Comparison of ENCODE assay signal across 9 cellular contexts in genomic region chr4:109921384-109921808, GRCh38. TPM values are rescaled to one million over a fixed set of nuclear protein-coding genes. Genes with fewer than 3 reads are reported as not detected.
DNase-seq lines count a peak whose midpoint lies in the region; ATAC-seq, FAIRE-seq and TF ChIP-seq lines count a peak whose summit lies in the region.
"Had no signal": no experiment of that assay in that cellular context is flagged by ENCODE, and none has a peak within 500 bp of the region (broad histone marks: within the 10 kb centered on the region; RNA-seq: fewer than 3 reads in every experiment).

No MANE protein-coding gene starts in this region.

- H3K27me3 ChIP-seq in body of pancreas, result no peaks in the 10 kb centered on the region

- H4K20me1 ChIP-seq in OCI-LY7 (ENCODE audit: insufficient read depth, low read length), result no peaks in the 10 kb centered on the region

- FAIRE-seq in A549 (lab: Jason Lieb, UNC), result no peak

- BruUV-seq in OCI-LY7 (replicated peaks; lab: Mats Ljungman, UMichigan), result no TSS peak

- H3K4me1 ChIP-seq in A549, result peaks cover 6% of the 10 kb centered on the region; the same call in 2 of the 3 replicates
- peaks cover 49% of the 10 kb centered on the region for H3K4me1 ChIP-seq in body of pancreas
- no peaks in the 10 kb centered on the region for H3K4me1 ChIP-seq in OCI-LY7 (ENCODE audit: insufficient read depth, low read length, poor library complexity, severe bottlenecking)

- WGBS in A549 (ENCODE audit: missing lambda C conversion rate), result 24% methylated on average over 1 of the region's 1 CpG
- 17 to 20% methylated on average over 1 of the region's 1 CpG for WGBS in body of pancreas, 2 donors

- no peaks in the 10 kb centered on the region for H3K79me2 ChIP-seq in OCI-LY7 (ENCODE audit: insufficient read depth, low read depth, low read length)

- POLR2A ChIA-PET in A549 (lab: Yijun Ruan, JAX) (interaction anchor here (0.7 kb wide), 1 partner anchor 8 kb away, joined by 3 read pairs; no protein-coding TSS in a partner anchor), OCI-LY7 (lab: Charles Lee) (interaction anchor here (0.7 kb wide), 2 partner anchors 529 to 884 kb away, joined by 3 read pairs; no protein-coding TSS in a partner anchor)

- no peak overlapping the region for H3K4me2 ChIP-seq in A549
- H3K4me2 ChIP-seq in OCI-LY7 (ENCODE audit: low read length), result no peak overlapping the region

- no peaks in the 10 kb centered on the region for H3K36me3 ChIP-seq in body of pancreas (replicated peaks in 1 of 2; ENCODE audit: insufficient read depth in 1 of 2, low read depth in 2 of 2)
- H3K36me3 ChIP-seq in OCI-LY7 (ENCODE audit: insufficient read depth, low read length), result no peaks in the 10 kb centered on the region

- no peaks in the 10 kb centered on the region for H3K9me2 ChIP-seq in OCI-LY7 (ENCODE audit: insufficient read depth, low read length)

- TF ChIP-seq POLR2A in A549 (IDR thresholded peaks at IDR 0.05; ENCODE audit: low read length), result no peak
- TF ChIP-seq POLR2A in body of pancreas (IDR thresholded peaks at IDR 0.05), result no peak

- H3K4me3 ChIP-seq in A549 (no peak overlapping the region), body of pancreas (no peak overlapping the region), OCI-LY7 (ENCODE audit: low read depth, low read length, poor library complexity, severe bottlenecking) (no peak overlapping the region)

- no peak for TF ChIP-seq CTCF in A549 (IDR thresholded peaks at IDR 0.05)
- no peak for TF ChIP-seq CTCF in body of pancreas (IDR thresholded peaks at IDR 0.05)
- no peak for TF ChIP-seq CTCF in OCI-LY7 (conservative IDR thresholded peaks at IDR 0.05; ENCODE audit: low read length)

- CTCF ChIA-PET in A549 (lab: Yijun Ruan, JAX), result interaction anchor here (0.7 to 1.4 kb wide), 3 partner anchors 21 to 1311 kb away, joined by 3 to 4 read pairs (median 3); no protein-coding TSS in a partner anchor
- CTCF ChIA-PET in OCI-LY7 (lab: Charles Lee; ENCODE audit: unreplicated experiment), result no interaction called here

- DNase-seq in A549 (ENCODE audit: low read depth in 1 of 2, low spot score in 1 of 2) (peak; percentile 18 to 83), HS-5 (ENCODE audit: low read depth) (peak; percentile 72), body of pancreas (peak in 3 of 4 donors; percentile 23 to 41 (median 37)), kidney tubule cell (ENCODE audit: low spot score) (peak; percentile 99), OCI-LY7 (ENCODE audit: low spot score) (no peak)
- DNase-seq in stimulated activated CD4-positive, alpha-beta T cell treated with anti-CD3 and anti-CD28 coated beads, Interleukin-2, amount 100 ng/mL, for 24 hours, result no peak

- TF ChIP-seq EP300 in A549 (IDR thresholded peaks at IDR 0.05), result no peak

- H3K9me3 ChIP-seq in A549, result no peaks in the 10 kb centered on the region
- no peaks in the 10 kb centered on the region for H3K9me3 ChIP-seq in body of pancreas
- no peaks in the 10 kb centered on the region for H3K9me3 ChIP-seq in OCI-LY7 (ENCODE audit: low read length)

- intact Hi-C loops in body of pancreas (cut with DNase I) (no loop called here), OCI-LY7 (cut with micrococcal nuclease; ENCODE audit: unreplicated experiment) (no loop called here)

- H2AFZ ChIP-seq in OCI-LY7 (ENCODE audit: low read length), result no peak overlapping the region

- TF ChIP-seq RAD21 in A549 (conservative IDR thresholded peaks at IDR 0.05 in 1 of 2, IDR thresholded peaks at IDR 0.05 in 1 of 2), result no peak

- ATAC-seq in A549 (peak; percentile 96 to 99), body of pancreas (peak; percentile 74), GM21390 (IDR thresholded peaks at IDR 0.05; ENCODE audit: unreplicated experiment) (no peak), GM19467 (IDR thresholded peaks at IDR 0.05; ENCODE audit: unreplicated experiment) (no peak)

- H3K27ac ChIP-seq in A549 (no peak overlapping the region), body of pancreas (peak overlapping the region in 1 of 4 donors; percentile 45), OCI-LY7 (ENCODE audit: low read depth, low read length, poor library complexity, severe bottlenecking) (no peak overlapping the region)
- H3K27ac ChIP-seq: C4-2B had no signal

TF ChIP-seq in A549, 52 proteins besides CTCF, POLR2A, EP300 and RAD21:
- TF ChIP-seq BHLHE40 (IDR thresholded peaks at IDR 0.05; ENCODE audit: low read depth, low read length) (no peak), REST (IDR thresholded peaks at IDR 0.05) (no peak), HEYL (CRISPR knock-in tag; IDR thresholded peaks at IDR 0.05) (no peak), KDM5A (IDR thresholded peaks at IDR 0.05) (no peak), ZSCAN20 (CRISPR knock-in tag; IDR thresholded peaks at IDR 0.05) (no peak), HOXB5 (CRISPR knock-in tag; IDR thresholded peaks at IDR 0.05) (peak; percentile 83; the same call in 1 of the 2 replicates), CBX2 (IDR thresholded peaks at IDR 0.05; ENCODE audit: borderline replicate concordance, low read depth) (no peak), FOSB (CRISPR knock-in tag; IDR thresholded peaks at IDR 0.05) (no peak), HDAC2 (IDR thresholded peaks at IDR 0.05) (no peak), CHD2 (IDR thresholded peaks at IDR 0.05; ENCODE audit: low read length, partially characterized antibody) (no peak), NR3C1 (IDR thresholded peaks at IDR 0.05) (no peak), EHMT2 (IDR thresholded peaks at IDR 0.05; ENCODE audit: low read depth) (no peak), MAZ (IDR thresholded peaks at IDR 0.05; ENCODE audit: borderline replicate concordance, low read depth, low read length) (no peak), FOSL2 (IDR thresholded peaks at IDR 0.05) (0 out of 2 replicates have a peak, but pooled peaks have one; percentile 15), FOSL2 (CRISPR knock-in tag; IDR thresholded peaks at IDR 0.05) (peak; percentile 59; the same call in 1 of the 2 replicates), JUNB (IDR thresholded peaks at IDR 0.05) (peak; percentile 35; the same call in 1 of the 2 replicates), E2F6 (IDR thresholded peaks at IDR 0.05; ENCODE audit: borderline replicate concordance, low read depth) (no peak), NPAS2 (CRISPR knock-in tag; IDR thresholded peaks at IDR 0.05; ENCODE audit: borderline replicate concordance) (no peak)

RNA-seq across cellular contexts. Expression of gene EGF, which starts 8.7 kb away (rescaled TPM):
- polyA plus RNA-seq in A549 (2011; rRNA removed) (0.98 and 1.1 TPM in 2 replicates), A549 (2017; fragmentation: RNase III; extraction: RNeasy Plus Mini Kit Qiagen cat#74134 plus additional on column Dnase treatment) (0.54 to 0.59 TPM (median 0.58 TPM) in 3 replicates)
- polyA plus RNA-seq in A549 (2012; cell fraction: cytosol; rRNA removed), result 0.28 and 0.47 TPM in 2 replicates
- 0.53 and 0.88 TPM in 2 replicates for polyA plus RNA-seq in A549 (2012; cell fraction: nucleus; rRNA removed)
- polyA minus RNA-seq in A549 (2011; rRNA and poly(A)+ RNA removed), result 0.78 and 1.7 TPM in 2 replicates
- total RNA-seq in body of pancreas (10 to 100 TPM; 44.1 to 51.1 TPM), OCI-LY7 (2022) (not detected in 2 replicates)
- total RNA-seq in OCI-LY7 (2014; rRNA removed; shearing (Covaris generic)), result not detected in 2 replicates

Comparison
In these comparisons a context has a peak if more than half of its experiments do, and no peak if none do; other contexts are left out.
1. ATAC-seq: peak in A549 (2 of 2) and body of pancreas (single experiment); none in GM21390 (single experiment) and GM19467 (single experiment).
2. DNase-seq: peak in A549 (2 of 2), HS-5 (single experiment), body of pancreas (3 of 4) and kidney tubule cell (single experiment); none in OCI-LY7 (single experiment) and stimulated activated CD4-positive, alpha-beta T cell treated with anti-CD3 and anti-CD28 coated beads, Interleukin-2, amount 100 ng/mL, for 24 hours (0 of 2).
3. RNA of gene EGF, which starts 8.7 kb away (total RNA-seq): 44.1 to 51.1 TPM in body of pancreas; not detected in OCI-LY7; every median in the first group is over 10 times any median in the second.